13 cellular contexts compared by ENCODE assay signal in genomic region chr16:30398660-30399434, GRCh38. TPM values are rescaled to one million over a fixed set of nuclear protein-coding genes. Genes with fewer than 3 reads are reported as not detected.
DNase-seq lines count a peak whose midpoint lies in the region; ATAC-seq and TF ChIP-seq lines count a peak whose summit lies in the region.
"Had no signal": no experiment of that assay in that cellular context is flagged by ENCODE, and none has a peak within 500 bp of the region (broad histone marks: within the 10 kb centered on the region; RNA-seq: fewer than 3 reads in every experiment).

No MANE protein-coding gene starts in this region.

- H3K27me3 ChIP-seq in BLaER1, result no peaks in the 10 kb centered on the region
- no peaks in the 10 kb centered on the region for H3K27me3 ChIP-seq in HUES48 (ENCODE audit: control insufficient read depth, insufficient read depth, low read length)

- H3K4me1 ChIP-seq in BLaER1, result peaks cover 67% of the 10 kb centered on the region
- peaks cover 16% of the 10 kb centered on the region for H3K4me1 ChIP-seq in HUES48 (ENCODE audit: control insufficient read depth, insufficient read depth, low read length)

- no peak for TF ChIP-seq CTCF in chondrocyte (IDR thresholded peaks at IDR 0.05)
- no peak for TF ChIP-seq CTCF in nephron (IDR thresholded peaks at IDR 0.05; ENCODE audit: unreplicated experiment in 3 of 3)
- TF ChIP-seq CTCF in GM20000 (IDR thresholded peaks at IDR 0.05; ENCODE audit: extremely low read depth, missing control alignments), result no peak

- H3K4me3 ChIP-seq in BLaER1 (no peak overlapping the region), HUES48 (ENCODE audit: low read depth, low read length) (no peak overlapping the region)

- peak overlapping the region; percentile 84 for H3K27ac ChIP-seq in BLaER1
- peak overlapping the region; percentile 99 for H3K27ac ChIP-seq in HUES48 (ENCODE audit: low read depth, low read length)

- H3K9me3 Mint-ChIP-seq in chondrocyte (ENCODE audit: low read depth) (no peaks in the 10 kb centered on the region), nephron (no peaks in the 10 kb centered on the region)

- ATAC-seq in GM21423 (IDR thresholded peaks at IDR 0.05; ENCODE audit: unreplicated experiment) (no peak), GM18907 (IDR thresholded peaks at IDR 0.05; ENCODE audit: unreplicated experiment) (no peak), HG03439 (IDR thresholded peaks at IDR 0.05; ENCODE audit: unreplicated experiment) (no peak)

- peak overlapping the region; percentile 63 for H3K27ac Mint-ChIP-seq in chondrocyte (ENCODE audit: unreplicated experiment)
- H3K27ac Mint-ChIP-seq in nephron, result peak overlapping the region; percentile 96 to 99 (median 97)

- no peaks in the 10 kb centered on the region for H3K9me3 ChIP-seq in BLaER1
- no peaks in the 10 kb centered on the region for H3K9me3 ChIP-seq in HUES48 (ENCODE audit: control insufficient read depth, insufficient read depth, low read length)
- H3K9me3 ChIP-seq: Caco-2 had no signal

- peaks cover 25% of the 10 kb centered on the region for H3K36me3 ChIP-seq in BLaER1
- peaks cover 23% of the 10 kb centered on the region for H3K36me3 ChIP-seq in HUES48 (ENCODE audit: control insufficient read depth, insufficient read depth, low read length)

- H3K27me3 Mint-ChIP-seq in chondrocyte (ENCODE audit: low read depth), result no peaks in the 10 kb centered on the region
- no peaks in the 10 kb centered on the region for H3K27me3 Mint-ChIP-seq in nephron (ENCODE audit: low read depth)

- DNase-seq in chondrocyte (ENCODE audit: low spot score) (no peak), GM20000 (ENCODE audit: low spot score) (no peak)
- DNase-seq: Caco-2, NCI-H2081 treated with DMSO at 0.1 percent for 48 hours, posterior cingulate gyrus had no signal

- H4K20me1 ChIP-seq in BLaER1, result peaks cover 25% of the 10 kb centered on the region

- H3K9ac ChIP-seq in BLaER1 (peak overlapping the region; percentile 87), HUES48 (ENCODE audit: low read depth, low read length) (no peak overlapping the region)

- no peak overlapping the region for H3K4me3 Mint-ChIP-seq in chondrocyte (ENCODE audit: unreplicated experiment)
- H3K4me3 Mint-ChIP-seq in nephron, result peak overlapping the region; percentile 87 to 89 (median 89)

- H3K4me2 ChIP-seq in BLaER1, result peak overlapping the region; percentile 83

- peaks cover 2% of the 10 kb centered on the region for H3K36me3 Mint-ChIP-seq in chondrocyte (ENCODE audit: low read depth)
- H3K36me3 Mint-ChIP-seq in nephron (ENCODE audit: low read depth), result peaks cover 16% of the 10 kb centered on the region

- H3K4me1 Mint-ChIP-seq in chondrocyte (ENCODE audit: low read depth), result peaks cover 41% of the 10 kb centered on the region
- H3K4me1 Mint-ChIP-seq in nephron, result peaks cover 38% of the 10 kb centered on the region

RNA-seq across cellular contexts. Expression of gene ZNF48, which starts 3.6 kb away (rescaled TPM):
- 10.6 to 11.8 TPM (median 10.8 TPM) in 3 replicates for total RNA-seq in chondrocyte

RNA-seq across cellular contexts. Expression of gene ZNF771, which starts 8.6 kb away (rescaled TPM):
- total RNA-seq in chondrocyte, result 10.2 to 16.3 TPM (median 10.8 TPM) in 3 replicates

RNA-seq across cellular contexts. Expression of gene SEPTIN1, which starts 16.5 kb away (rescaled TPM):
- total RNA-seq in chondrocyte, result 0.85 to 1.7 TPM (median 1.3 TPM) in 3 replicates
- total RNA-seq: RPMI7951 had no signal

RNA-seq across cellular contexts. Expression of gene MYL11, which starts 24.2 kb away (rescaled TPM):
- total RNA-seq in chondrocyte, result 0.82 to 2.2 TPM (median 1.4 TPM) in 3 replicates
- total RNA-seq: epithelial cell of proximal tubule, RPMI7951 had no signal

RNA-seq across cellular contexts. Expression of gene TBC1D10B, which starts 28.6 kb away (rescaled TPM):
- 43.3 to 48.6 TPM (median 44.2 TPM) in 3 replicates for total RNA-seq in chondrocyte
